In the genomic region with DNA sequence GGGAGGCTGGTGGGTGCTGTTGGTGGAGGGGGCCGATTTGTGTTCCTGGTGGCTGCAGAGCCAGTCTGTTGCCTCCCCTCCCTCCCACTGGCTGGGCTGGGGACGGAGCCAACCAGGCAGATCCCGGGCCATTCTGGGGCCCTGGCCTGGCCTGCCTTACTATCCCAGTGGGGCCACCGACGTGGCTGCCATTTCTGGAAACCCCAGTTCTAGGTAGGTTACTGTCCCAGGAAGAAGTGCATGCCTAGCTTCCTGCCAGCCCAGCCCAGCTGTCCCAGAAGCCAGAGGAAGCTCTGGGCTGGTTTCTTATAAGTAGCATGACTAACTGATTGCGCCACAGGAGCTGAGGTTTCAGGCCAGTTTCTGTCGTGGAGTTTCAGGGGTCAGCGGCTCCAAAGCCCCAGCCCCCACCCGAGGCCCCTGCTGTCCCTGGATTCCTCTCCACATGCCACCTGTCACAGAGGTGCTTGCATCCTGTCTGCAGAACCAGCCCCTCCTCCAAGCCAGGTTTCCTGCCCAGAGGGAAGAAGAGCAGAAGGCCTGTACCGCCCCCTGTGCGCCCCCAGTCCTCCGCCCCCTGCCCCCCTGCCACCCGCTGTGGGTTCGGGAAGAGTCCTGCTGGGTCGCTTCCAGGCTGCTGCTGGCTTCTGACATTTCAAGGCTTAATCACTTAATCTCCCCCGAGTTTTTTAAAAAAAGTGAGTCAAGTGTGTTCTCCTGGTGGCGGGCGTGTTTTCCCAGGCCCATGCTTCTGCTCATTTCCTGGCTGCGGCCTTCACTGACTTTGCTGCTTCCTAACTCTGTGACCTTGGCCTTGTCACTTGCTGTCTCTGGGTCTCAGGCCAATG, we compare ENCODE assay signal across 1 cellular context.
A peak's percentile ranks its signal among the peaks of the same experiment; 100 is the strongest.
TF ChIP-seq lines count a peak whose summit lies in the region.

No MANE protein-coding gene starts in this region.

TF ChIP-seq in HepG2, 621 proteins besides CTCF, POLR2A, EP300 and RAD21 (continued from another document and continues in another):
- TF ChIP-seq ZNF629 (CRISPR knock-in tag; conservative IDR thresholded peaks at IDR 0.05) (no peak), HNRNPL (IDR thresholded peaks at IDR 0.05; ENCODE audit: low read depth, low read length) (no peak), ATF7-NPFF (CRISPR knock-in tag; IDR thresholded peaks at IDR 0.05; ENCODE audit: low read depth) (no peak), ZNF775 (CRISPR knock-in tag; IDR thresholded peaks at IDR 0.05; ENCODE audit: borderline replicate concordance) (no peak), ZNF446 (CRISPR knock-in tag; IDR thresholded peaks at IDR 0.05) (no peak), PCBP2 (optimal IDR thresholded peaks at IDR 0.05; ENCODE audit: low read depth, low read length, poor library complexity, severe bottlenecking) (no peak), NBN (conservative IDR thresholded peaks at IDR 0.05) (no peak), ZNF878 (CRISPR knock-in tag; IDR thresholded peaks at IDR 0.05) (no peak), ZNF569 (CRISPR knock-in tag; IDR thresholded peaks at IDR 0.05; ENCODE audit: borderline replicate concordance) (no peak), SRSF4 (IDR thresholded peaks at IDR 0.05; ENCODE audit: low read depth, low read length, poor library complexity, severe bottlenecking) (no peak), ZNF34 (CRISPR knock-in tag; IDR thresholded peaks at IDR 0.05; ENCODE audit: borderline replicate concordance) (no peak), HMGA1 (CRISPR knock-in tag; conservative IDR thresholded peaks at IDR 0.05) (no peak), ZNF891 (CRISPR knock-in tag; IDR thresholded peaks at IDR 0.05) (no peak), SP140L (CRISPR knock-in tag; IDR thresholded peaks at IDR 0.05; ENCODE audit: borderline replicate concordance) (no peak), ZSCAN30 (CRISPR knock-in tag; IDR thresholded peaks at IDR 0.05) (no peak), IKZF4 (CRISPR knock-in tag; IDR thresholded peaks at IDR 0.05; ENCODE audit: borderline replicate concordance, low read depth, not compliant biosample characterization) (no peak), NR2F2 (IDR thresholded peaks at IDR 0.05; ENCODE audit: borderline replicate concordance, low read depth) (0 out of 2 replicates have a peak, but pooled peaks have one; percentile 14), POLR2AphosphoS2 (IDR thresholded peaks at IDR 0.05; ENCODE audit: low read depth, low read length) (no peak), CAMTA2 (CRISPR knock-in tag; IDR thresholded peaks at IDR 0.05; ENCODE audit: borderline replicate concordance) (no peak), ATRX (CRISPR knock-in tag; IDR thresholded peaks at IDR 0.05; ENCODE audit: borderline replicate concordance) (no peak), MAFF (IDR thresholded peaks at IDR 0.05; ENCODE audit: low read depth, low read length) (no peak)
- TF ChIP-seq, protein P1, sequence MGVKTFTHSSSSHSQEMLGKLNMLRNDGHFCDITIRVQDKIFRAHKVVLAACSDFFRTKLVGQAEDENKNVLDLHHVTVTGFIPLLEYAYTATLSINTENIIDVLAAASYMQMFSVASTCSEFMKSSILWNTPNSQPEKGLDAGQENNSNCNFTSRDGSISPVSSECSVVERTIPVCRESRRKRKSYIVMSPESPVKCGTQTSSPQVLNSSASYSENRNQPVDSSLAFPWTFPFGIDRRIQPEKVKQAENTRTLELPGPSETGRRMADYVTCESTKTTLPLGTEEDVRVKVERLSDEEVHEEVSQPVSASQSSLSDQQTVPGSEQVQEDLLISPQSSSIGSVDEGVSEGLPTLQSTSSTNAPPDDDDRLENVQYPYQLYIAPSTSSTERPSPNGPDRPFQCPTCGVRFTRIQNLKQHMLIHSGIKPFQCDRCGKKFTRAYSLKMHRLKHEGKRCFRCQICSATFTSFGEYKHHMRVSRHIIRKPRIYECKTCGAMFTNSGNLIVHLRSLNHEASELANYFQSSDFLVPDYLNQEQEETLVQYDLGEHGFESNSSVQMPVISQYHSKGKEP (CRISPR knock-in tag; IDR thresholded peaks at IDR 0.05), result no peak
- TF ChIP-seq, protein P2, sequence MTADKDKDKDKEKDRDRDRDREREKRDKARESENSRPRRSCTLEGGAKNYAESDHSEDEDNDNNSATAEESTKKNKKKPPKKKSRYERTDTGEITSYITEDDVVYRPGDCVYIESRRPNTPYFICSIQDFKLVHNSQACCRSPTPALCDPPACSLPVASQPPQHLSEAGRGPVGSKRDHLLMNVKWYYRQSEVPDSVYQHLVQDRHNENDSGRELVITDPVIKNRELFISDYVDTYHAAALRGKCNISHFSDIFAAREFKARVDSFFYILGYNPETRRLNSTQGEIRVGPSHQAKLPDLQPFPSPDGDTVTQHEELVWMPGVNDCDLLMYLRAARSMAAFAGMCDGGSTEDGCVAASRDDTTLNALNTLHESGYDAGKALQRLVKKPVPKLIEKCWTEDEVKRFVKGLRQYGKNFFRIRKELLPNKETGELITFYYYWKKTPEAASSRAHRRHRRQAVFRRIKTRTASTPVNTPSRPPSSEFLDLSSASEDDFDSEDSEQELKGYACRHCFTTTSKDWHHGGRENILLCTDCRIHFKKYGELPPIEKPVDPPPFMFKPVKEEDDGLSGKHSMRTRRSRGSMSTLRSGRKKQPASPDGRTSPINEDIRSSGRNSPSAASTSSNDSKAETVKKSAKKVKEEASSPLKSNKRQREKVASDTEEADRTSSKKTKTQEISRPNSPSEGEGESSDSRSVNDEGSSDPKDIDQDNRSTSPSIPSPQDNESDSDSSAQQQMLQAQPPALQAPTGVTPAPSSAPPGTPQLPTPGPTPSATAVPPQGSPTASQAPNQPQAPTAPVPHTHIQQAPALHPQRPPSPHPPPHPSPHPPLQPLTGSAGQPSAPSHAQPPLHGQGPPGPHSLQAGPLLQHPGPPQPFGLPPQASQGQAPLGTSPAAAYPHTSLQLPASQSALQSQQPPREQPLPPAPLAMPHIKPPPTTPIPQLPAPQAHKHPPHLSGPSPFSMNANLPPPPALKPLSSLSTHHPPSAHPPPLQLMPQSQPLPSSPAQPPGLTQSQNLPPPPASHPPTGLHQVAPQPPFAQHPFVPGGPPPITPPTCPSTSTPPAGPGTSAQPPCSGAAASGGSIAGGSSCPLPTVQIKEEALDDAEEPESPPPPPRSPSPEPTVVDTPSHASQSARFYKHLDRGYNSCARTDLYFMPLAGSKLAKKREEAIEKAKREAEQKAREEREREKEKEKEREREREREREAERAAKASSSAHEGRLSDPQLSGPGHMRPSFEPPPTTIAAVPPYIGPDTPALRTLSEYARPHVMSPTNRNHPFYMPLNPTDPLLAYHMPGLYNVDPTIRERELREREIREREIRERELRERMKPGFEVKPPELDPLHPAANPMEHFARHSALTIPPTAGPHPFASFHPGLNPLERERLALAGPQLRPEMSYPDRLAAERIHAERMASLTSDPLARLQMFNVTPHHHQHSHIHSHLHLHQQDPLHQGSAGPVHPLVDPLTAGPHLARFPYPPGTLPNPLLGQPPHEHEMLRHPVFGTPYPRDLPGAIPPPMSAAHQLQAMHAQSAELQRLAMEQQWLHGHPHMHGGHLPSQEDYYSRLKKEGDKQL (CRISPR knock-in tag; IDR thresholded peaks at IDR 0.05; ENCODE audit: low read depth), result no peak
- TF ChIP-seq, protein P3, sequence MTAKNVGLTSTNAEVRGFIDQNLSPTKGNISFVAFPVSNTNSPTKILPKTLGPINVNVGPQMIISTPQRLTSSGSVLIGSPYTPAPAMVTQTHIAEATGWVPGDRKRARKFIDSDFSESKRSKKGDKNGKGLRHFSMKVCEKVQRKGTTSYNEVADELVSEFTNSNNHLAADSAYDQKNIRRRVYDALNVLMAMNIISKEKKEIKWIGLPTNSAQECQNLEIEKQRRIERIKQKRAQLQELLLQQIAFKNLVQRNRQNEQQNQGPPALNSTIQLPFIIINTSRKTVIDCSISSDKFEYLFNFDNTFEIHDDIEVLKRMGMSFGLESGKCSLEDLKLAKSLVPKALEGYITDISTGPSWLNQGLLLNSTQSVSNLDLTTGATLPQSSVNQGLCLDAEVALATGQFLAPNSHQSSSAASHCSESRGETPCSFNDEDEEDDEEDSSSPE (CRISPR knock-in tag; IDR thresholded peaks at IDR 0.05), result peak; percentile 9; the same call in 1 of the 2 replicates
- TF ChIP-seq, protein P4, sequence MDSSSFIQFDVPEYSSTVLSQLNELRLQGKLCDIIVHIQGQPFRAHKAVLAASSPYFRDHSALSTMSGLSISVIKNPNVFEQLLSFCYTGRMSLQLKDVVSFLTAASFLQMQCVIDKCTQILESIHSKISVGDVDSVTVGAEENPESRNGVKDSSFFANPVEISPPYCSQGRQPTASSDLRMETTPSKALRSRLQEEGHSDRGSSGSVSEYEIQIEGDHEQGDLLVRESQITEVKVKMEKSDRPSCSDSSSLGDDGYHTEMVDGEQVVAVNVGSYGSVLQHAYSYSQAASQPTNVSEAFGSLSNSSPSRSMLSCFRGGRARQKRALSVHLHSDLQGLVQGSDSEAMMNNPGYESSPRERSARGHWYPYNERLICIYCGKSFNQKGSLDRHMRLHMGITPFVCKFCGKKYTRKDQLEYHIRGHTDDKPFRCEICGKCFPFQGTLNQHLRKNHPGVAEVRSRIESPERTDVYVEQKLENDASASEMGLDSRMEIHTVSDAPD (CRISPR knock-in tag; IDR thresholded peaks at IDR 0.05), result no peak
- TF ChIP-seq, protein P5, sequence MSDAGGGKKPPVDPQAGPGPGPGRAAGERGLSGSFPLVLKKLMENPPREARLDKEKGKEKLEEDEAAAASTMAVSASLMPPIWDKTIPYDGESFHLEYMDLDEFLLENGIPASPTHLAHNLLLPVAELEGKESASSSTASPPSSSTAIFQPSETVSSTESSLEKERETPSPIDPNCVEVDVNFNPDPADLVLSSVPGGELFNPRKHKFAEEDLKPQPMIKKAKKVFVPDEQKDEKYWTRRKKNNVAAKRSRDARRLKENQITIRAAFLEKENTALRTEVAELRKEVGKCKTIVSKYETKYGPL (CRISPR knock-in tag; IDR thresholded peaks at IDR 0.05), result no peak
- TF ChIP-seq, protein P6, sequence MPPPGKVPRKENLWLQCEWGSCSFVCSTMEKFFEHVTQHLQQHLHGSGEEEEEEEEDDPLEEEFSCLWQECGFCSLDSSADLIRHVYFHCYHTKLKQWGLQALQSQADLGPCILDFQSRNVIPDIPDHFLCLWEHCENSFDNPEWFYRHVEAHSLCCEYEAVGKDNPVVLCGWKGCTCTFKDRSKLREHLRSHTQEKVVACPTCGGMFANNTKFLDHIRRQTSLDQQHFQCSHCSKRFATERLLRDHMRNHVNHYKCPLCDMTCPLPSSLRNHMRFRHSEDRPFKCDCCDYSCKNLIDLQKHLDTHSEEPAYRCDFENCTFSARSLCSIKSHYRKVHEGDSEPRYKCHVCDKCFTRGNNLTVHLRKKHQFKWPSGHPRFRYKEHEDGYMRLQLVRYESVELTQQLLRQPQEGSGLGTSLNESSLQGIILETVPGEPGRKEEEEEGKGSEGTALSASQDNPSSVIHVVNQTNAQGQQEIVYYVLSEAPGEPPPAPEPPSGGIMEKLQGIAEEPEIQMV (CRISPR knock-in tag; IDR thresholded peaks at IDR 0.05; ENCODE audit: low read depth), result no peak
- TF ChIP-seq, protein P7, sequence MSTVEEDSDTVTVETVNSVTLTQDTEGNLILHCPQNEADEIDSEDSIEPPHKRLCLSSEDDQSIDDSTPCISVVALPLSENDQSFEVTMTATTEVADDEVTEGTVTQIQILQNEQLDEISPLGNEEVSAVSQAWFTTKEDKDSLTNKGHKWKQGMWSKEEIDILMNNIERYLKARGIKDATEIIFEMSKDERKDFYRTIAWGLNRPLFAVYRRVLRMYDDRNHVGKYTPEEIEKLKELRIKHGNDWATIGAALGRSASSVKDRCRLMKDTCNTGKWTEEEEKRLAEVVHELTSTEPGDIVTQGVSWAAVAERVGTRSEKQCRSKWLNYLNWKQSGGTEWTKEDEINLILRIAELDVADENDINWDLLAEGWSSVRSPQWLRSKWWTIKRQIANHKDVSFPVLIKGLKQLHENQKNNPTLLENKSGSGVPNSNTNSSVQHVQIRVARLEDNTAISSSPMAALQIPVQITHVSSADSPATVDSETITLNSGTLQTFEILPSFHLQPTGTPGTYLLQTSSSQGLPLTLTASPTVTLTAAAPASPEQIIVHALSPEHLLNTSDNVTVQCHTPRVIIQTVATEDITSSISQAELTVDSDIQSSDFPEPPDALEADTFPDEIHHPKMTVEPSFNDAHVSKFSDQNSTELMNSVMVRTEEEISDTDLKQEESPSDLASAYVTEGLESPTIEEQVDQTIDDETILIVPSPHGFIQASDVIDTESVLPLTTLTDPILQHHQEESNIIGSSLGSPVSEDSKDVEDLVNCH (CRISPR knock-in tag; IDR thresholded peaks at IDR 0.05), result no peak
- TF ChIP-seq, protein P8, sequence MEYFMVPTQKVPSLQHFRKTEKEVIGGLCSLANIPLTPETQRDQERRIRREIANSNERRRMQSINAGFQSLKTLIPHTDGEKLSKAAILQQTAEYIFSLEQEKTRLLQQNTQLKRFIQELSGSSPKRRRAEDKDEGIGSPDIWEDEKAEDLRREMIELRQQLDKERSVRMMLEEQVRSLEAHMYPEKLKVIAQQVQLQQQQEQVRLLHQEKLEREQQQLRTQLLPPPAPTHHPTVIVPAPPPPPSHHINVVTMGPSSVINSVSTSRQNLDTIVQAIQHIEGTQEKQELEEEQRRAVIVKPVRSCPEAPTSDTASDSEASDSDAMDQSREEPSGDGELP (IDR thresholded peaks at IDR 0.05; ENCODE audit: borderline replicate concordance, low read depth), result peak; percentile 62; the same call in 1 of the 2 replicates
- TF ChIP-seq, protein P9, sequence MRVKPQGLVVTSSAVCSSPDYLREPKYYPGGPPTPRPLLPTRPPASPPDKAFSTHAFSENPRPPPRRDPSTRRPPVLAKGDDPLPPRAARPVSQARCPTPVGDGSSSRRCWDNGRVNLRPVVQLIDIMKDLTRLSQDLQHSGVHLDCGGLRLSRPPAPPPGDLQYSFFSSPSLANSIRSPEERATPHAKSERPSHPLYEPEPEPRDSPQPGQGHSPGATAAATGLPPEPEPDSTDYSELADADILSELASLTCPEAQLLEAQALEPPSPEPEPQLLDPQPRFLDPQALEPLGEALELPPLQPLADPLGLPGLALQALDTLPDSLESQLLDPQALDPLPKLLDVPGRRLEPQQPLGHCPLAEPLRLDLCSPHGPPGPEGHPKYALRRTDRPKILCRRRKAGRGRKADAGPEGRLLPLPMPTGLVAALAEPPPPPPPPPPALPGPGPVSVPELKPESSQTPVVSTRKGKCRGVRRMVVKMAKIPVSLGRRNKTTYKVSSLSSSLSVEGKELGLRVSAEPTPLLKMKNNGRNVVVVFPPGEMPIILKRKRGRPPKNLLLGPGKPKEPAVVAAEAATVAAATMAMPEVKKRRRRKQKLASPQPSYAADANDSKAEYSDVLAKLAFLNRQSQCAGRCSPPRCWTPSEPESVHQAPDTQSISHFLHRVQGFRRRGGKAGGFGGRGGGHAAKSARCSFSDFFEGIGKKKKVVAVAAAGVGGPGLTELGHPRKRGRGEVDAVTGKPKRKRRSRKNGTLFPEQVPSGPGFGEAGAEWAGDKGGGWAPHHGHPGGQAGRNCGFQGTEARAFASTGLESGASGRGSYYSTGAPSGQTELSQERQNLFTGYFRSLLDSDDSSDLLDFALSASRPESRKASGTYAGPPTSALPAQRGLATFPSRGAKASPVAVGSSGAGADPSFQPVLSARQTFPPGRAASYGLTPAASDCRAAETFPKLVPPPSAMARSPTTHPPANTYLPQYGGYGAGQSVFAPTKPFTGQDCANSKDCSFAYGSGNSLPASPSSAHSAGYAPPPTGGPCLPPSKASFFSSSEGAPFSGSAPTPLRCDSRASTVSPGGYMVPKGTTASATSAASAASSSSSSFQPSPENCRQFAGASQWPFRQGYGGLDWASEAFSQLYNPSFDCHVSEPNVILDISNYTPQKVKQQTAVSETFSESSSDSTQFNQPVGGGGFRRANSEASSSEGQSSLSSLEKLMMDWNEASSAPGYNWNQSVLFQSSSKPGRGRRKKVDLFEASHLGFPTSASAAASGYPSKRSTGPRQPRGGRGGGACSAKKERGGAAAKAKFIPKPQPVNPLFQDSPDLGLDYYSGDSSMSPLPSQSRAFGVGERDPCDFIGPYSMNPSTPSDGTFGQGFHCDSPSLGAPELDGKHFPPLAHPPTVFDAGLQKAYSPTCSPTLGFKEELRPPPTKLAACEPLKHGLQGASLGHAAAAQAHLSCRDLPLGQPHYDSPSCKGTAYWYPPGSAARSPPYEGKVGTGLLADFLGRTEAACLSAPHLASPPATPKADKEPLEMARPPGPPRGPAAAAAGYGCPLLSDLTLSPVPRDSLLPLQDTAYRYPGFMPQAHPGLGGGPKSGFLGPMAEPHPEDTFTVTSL (CRISPR knock-in tag; IDR thresholded peaks at IDR 0.05; ENCODE audit: borderline replicate concordance), result no peak
